ENCODE assay signal across 8 cellular contexts in genomic region chr21:46060596-46061061, GRCh38. TPM values are rescaled to one million over a fixed set of nuclear protein-coding genes. Genes with fewer than 3 reads are reported as not detected.
DNase-seq lines count a peak whose midpoint lies in the region; TF ChIP-seq lines count a peak whose summit lies in the region.

No MANE protein-coding gene starts in this region.

- H3K36me3 ChIP-seq in muscle layer of duodenum (ENCODE audit: control insufficient read depth in 1 of 2, insufficient read depth in 2 of 2, low read length in 2 of 2) (peaks cover 0 to 2% of the 10 kb centered on the region in 2 donors), urinary bladder (ENCODE audit: insufficient read depth) (no peaks in the 10 kb centered on the region)

- no peak overlapping the region for H3K4me3 Mint-ChIP-seq in activated naive CD4-positive, alpha-beta T cell treated with anti-CD3 and anti-CD28 coated beads for 36 hours

- H3K36me3 Mint-ChIP-seq in activated naive CD4-positive, alpha-beta T cell treated with anti-CD3 and anti-CD28 coated beads for 36 hours (ENCODE audit: low read depth): no peaks in the 10 kb centered on the region

- H3K27ac ChIP-seq in muscle layer of duodenum (ENCODE audit: low read length): peak overlapping the region; percentile 80
- peak overlapping the region; percentile 87 for H3K27ac ChIP-seq in urinary bladder (ENCODE audit: low read depth)

- no peaks in the 10 kb centered on the region for H3K9me3 Mint-ChIP-seq in activated naive CD4-positive, alpha-beta T cell treated with anti-CD3 and anti-CD28 coated beads for 36 hours

- peak; percentile 37 for DNase-seq in activated naive CD4-positive, alpha-beta T cell treated with anti-CD3 and anti-CD28 coated beads for 36 hours
- DNase-seq in activated naive CD4-positive, alpha-beta T cell (lab: John Stamatoyannopoulos, UW): no peak
- DNase-seq in cardiac fibroblast (ENCODE audit: low read depth in 2 of 2): peak; percentile 98 to 99
- no peak for DNase-seq in middle frontal gyrus (ENCODE audit: extremely low spot score, low spot score)
- DNase-seq in activated gamma-delta T cell treated with Interleukin-2 at 50 U/mL for 16 hours: no peak
- DNase-seq in erythroblast (lab: John Stamatoyannopoulos, UW): no peak

- intact Hi-C loops in activated naive CD4-positive, alpha-beta T cell treated with anti-CD3 and anti-CD28 coated beads for 36 hours (cut with micrococcal nuclease): no loop called here

- CTCF ChIA-PET in activated naive CD4-positive, alpha-beta T cell treated with anti-CD3 and anti-CD28 coated beads for 36 hours (lab: Charles Lee): no interaction called here

- no peak for TF ChIP-seq POLR2A in erythroblast (IDR thresholded peaks at IDR 0.05; ENCODE audit: low read length)

- peaks cover 36% of the 10 kb centered on the region for H3K27me3 Mint-ChIP-seq in activated naive CD4-positive, alpha-beta T cell treated with anti-CD3 and anti-CD28 coated beads for 36 hours (ENCODE audit: low read depth)

- peaks cover 4 to 11% of the 10 kb centered on the region in 2 donors for H3K9me3 ChIP-seq in muscle layer of duodenum (ENCODE audit: control insufficient read depth in 1 of 2, low read length in 2 of 2)

- H3K4me1 ChIP-seq in muscle layer of duodenum (ENCODE audit: control insufficient read depth in 1 of 2, insufficient read depth in 2 of 2, low read length in 2 of 2) (peaks cover 0 to 17% of the 10 kb centered on the region in 2 donors), urinary bladder (ENCODE audit: insufficient read depth) (peaks cover 3% of the 10 kb centered on the region)

- no peak for TF ChIP-seq CTCF in cardiac fibroblast (IDR thresholded peaks at IDR 0.05; ENCODE audit: low read depth, low read length)

- H3K27ac Mint-ChIP-seq in activated naive CD4-positive, alpha-beta T cell treated with anti-CD3 and anti-CD28 coated beads for 36 hours: no peak overlapping the region

- H3K27me3 ChIP-seq in muscle layer of duodenum (ENCODE audit: low read depth, low read length): no peaks in the 10 kb centered on the region

- 36% methylated on average over 11 of the region's 11 CpGs for WGBS in urinary bladder

- H3K4me1 Mint-ChIP-seq in activated naive CD4-positive, alpha-beta T cell treated with anti-CD3 and anti-CD28 coated beads for 36 hours (ENCODE audit: low read depth): peaks cover 14% of the 10 kb centered on the region

- no peak overlapping the region for H3K4me3 ChIP-seq in cardiac fibroblast (replicated peaks in 1 of 2; ENCODE audit: low read depth in 2 of 2, low read length in 2 of 2)
- H3K4me3 ChIP-seq in muscle layer of duodenum (ENCODE audit: low read depth in 1 of 2, low read length in 2 of 2): no peak overlapping the region
- no peak overlapping the region for H3K4me3 ChIP-seq in urinary bladder (ENCODE audit: low read depth, low read length)

RNA-seq across cellular contexts. Expression of gene COL6A2, which starts 37.3 kb away (rescaled TPM):
- total RNA-seq in activated naive CD4-positive, alpha-beta T cell treated with anti-CD3 and anti-CD28 coated beads for 36 hours: 1 to 10 TPM; 6.7 to 8.4 TPM
- total RNA-seq in urinary bladder: 1,109 TPM
- polyA plus RNA-seq in urinary bladder: 1,471 TPM

Comparison
In these comparisons a context has a peak if more than half of its experiments do, and no peak if none do; other contexts are left out.
1. DNase-seq: peak in activated naive CD4-positive, alpha-beta T cell treated with anti-CD3 and anti-CD28 coated beads for 36 hours (single experiment) and cardiac fibroblast (2 of 2); none in activated naive CD4-positive, alpha-beta T cell (0 of 4), middle frontal gyrus (single experiment), activated gamma-delta T cell treated with Interleukin-2 at 50 U/mL for 16 hours (single experiment) and erythroblast (0 of 2).
2. RNA of gene COL6A2, which starts 37.3 kb away (total RNA-seq): 1,109 TPM in urinary bladder (single experiment); 6.7 to 8.4 TPM in activated naive CD4-positive, alpha-beta T cell treated with anti-CD3 and anti-CD28 coated beads for 36 hours; every median in the first group is over 100 times any median in the second.